Comparison of ENCODE assay signal across 1 cellular context in the genomic region with DNA sequence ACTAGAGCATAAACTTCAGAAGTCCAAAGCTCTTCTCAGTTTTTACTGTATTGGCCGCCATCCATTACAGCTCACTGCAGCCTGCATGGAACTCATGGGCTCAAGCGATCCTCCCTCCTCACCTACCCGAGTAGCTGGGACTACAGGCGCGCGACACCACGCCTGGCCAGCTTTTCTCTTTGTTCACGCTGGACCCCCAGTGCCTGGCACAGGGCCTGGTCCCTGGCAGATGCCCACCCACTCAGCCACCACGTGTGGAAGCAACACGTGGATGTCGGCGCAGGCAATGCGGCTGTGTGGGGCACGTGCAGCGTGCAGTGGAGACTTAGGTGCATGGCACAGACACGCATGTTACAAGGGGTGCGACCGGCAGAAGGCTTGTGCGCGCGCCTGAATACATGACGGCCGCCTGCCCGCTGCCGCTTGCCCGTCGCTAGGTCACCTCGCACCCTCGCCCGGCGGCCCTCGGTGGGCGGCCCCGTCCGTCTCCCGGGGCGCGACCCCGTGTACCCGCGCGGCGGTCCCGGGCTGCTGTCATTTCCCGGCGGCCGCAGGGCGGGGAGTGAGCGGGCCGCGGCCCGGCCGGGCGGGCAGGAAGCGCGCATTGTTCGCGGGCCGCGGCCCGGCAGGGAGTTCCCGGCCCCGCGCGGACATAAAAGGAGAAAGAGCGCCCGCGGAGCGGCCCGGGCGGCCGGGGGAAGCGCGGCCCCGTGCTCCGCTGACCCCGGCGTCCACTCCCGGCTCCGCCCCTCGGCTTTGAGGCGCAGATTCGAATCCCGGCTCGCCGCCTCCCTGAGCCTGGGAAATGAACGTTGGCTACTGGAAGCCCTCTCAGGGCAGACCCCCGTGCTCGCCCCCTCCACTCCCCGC.
A peak's percentile ranks its signal among the peaks of the same experiment; 100 is the strongest.
TF ChIP-seq lines count a peak whose summit lies in the region.

No MANE protein-coding gene starts in this region.

TF ChIP-seq in HepG2, 621 proteins besides CTCF, POLR2A, EP300 and RAD21 (continued from another document and continues in another):
- TF ChIP-seq, protein P1, sequence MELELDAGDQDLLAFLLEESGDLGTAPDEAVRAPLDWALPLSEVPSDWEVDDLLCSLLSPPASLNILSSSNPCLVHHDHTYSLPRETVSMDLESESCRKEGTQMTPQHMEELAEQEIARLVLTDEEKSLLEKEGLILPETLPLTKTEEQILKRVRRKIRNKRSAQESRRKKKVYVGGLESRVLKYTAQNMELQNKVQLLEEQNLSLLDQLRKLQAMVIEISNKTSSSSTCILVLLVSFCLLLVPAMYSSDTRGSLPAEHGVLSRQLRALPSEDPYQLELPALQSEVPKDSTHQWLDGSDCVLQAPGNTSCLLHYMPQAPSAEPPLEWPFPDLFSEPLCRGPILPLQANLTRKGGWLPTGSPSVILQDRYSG (CRISPR knock-in tag; IDR thresholded peaks at IDR 0.05), result peak; percentile 91
- TF ChIP-seq SALL2 (CRISPR knock-in tag; IDR thresholded peaks at IDR 0.05) (peak; percentile 57; the same call in 1 of the 2 replicates), MLLT10 (CRISPR knock-in tag; IDR thresholded peaks at IDR 0.05) (no peak), ZBTB38 (CRISPR knock-in tag; IDR thresholded peaks at IDR 0.05) (peak; percentile 43; the same call in 1 of the 2 replicates), ZNF136 (CRISPR knock-in tag; IDR thresholded peaks at IDR 0.05; ENCODE audit: low read depth) (no peak), ZBTB49 (CRISPR knock-in tag; IDR thresholded peaks at IDR 0.05; ENCODE audit: borderline replicate concordance) (peak; percentile 81; the same call in 1 of the 2 replicates), ZNF562 (CRISPR knock-in tag; IDR thresholded peaks at IDR 0.05; ENCODE audit: borderline replicate concordance) (peak; percentile 44; the same call in 1 of the 2 replicates), NFYC (CRISPR knock-in tag; IDR thresholded peaks at IDR 0.05) (0 out of 2 replicates have a peak, but pooled peaks have one; percentile 18), RNF219 (CRISPR knock-in tag; IDR thresholded peaks at IDR 0.05) (no peak), ZNF678 (CRISPR knock-in tag; IDR thresholded peaks at IDR 0.05) (no peak), ZNF543 (CRISPR knock-in tag; IDR thresholded peaks at IDR 0.05) (no peak), MXD3 (CRISPR knock-in tag; IDR thresholded peaks at IDR 0.05) (peak; percentile 70; the same call in 1 of the 2 replicates), KDM3A (CRISPR knock-in tag; IDR thresholded peaks at IDR 0.05; ENCODE audit: low read depth) (0 out of 2 replicates have a peak, but pooled peaks have one; percentile 18), ZBTB14 (CRISPR knock-in tag; IDR thresholded peaks at IDR 0.05) (peak; percentile 81; the same call in 1 of the 2 replicates), EEA1 (CRISPR knock-in tag; IDR thresholded peaks at IDR 0.05; ENCODE audit: borderline replicate concordance) (no peak), HNRNPL (IDR thresholded peaks at IDR 0.05; ENCODE audit: low read depth, low read length) (peak; percentile 86), MYNN (CRISPR knock-in tag; IDR thresholded peaks at IDR 0.05; ENCODE audit: low read depth) (no peak), MTA1 (CRISPR knock-in tag; IDR thresholded peaks at IDR 0.05; ENCODE audit: borderline replicate concordance) (no peak; the same call in 1 of the 2 replicates), ZNF777 (CRISPR knock-in tag; IDR thresholded peaks at IDR 0.05) (peak; percentile 76), ZNF274 (CRISPR knock-in tag; IDR thresholded peaks at IDR 0.05) (peak; percentile 54; the same call in 1 of the 2 replicates), ZNF672 (CRISPR knock-in tag; IDR thresholded peaks at IDR 0.05) (peak; percentile 37; the same call in 1 of the 2 replicates), ZC3H13 (CRISPR knock-in tag; IDR thresholded peaks at IDR 0.05) (peak; percentile 50; the same call in 1 of the 2 replicates), AGO1 (IDR thresholded peaks at IDR 0.05; ENCODE audit: low read depth, low read length, poor library complexity, severe bottlenecking) (no peak), IRX3 (CRISPR knock-in tag; IDR thresholded peaks at IDR 0.05; ENCODE audit: borderline replicate concordance, low read depth) (peak; percentile 72; the same call in 1 of the 2 replicates), ZNF629 (CRISPR knock-in tag; conservative IDR thresholded peaks at IDR 0.05) (no peak), ZNF576 (CRISPR knock-in tag; IDR thresholded peaks at IDR 0.05) (no peak), JDP2 (CRISPR knock-in tag; IDR thresholded peaks at IDR 0.05; ENCODE audit: borderline replicate concordance) (no peak), ZNF263 (CRISPR knock-in tag; IDR thresholded peaks at IDR 0.05) (peak; percentile 68), PRPF4 (IDR thresholded peaks at IDR 0.05; ENCODE audit: low read depth, low read length, poor library complexity, severe bottlenecking) (no peak), PREB (CRISPR knock-in tag; IDR thresholded peaks at IDR 0.05) (peak; percentile 48; the same call in 1 of the 2 replicates), ZNF552 (CRISPR knock-in tag; IDR thresholded peaks at IDR 0.05; ENCODE audit: borderline replicate concordance) (no peak), GRHL1 (CRISPR knock-in tag; conservative IDR thresholded peaks at IDR 0.05) (no peak)
- TF ChIP-seq, protein P2, sequence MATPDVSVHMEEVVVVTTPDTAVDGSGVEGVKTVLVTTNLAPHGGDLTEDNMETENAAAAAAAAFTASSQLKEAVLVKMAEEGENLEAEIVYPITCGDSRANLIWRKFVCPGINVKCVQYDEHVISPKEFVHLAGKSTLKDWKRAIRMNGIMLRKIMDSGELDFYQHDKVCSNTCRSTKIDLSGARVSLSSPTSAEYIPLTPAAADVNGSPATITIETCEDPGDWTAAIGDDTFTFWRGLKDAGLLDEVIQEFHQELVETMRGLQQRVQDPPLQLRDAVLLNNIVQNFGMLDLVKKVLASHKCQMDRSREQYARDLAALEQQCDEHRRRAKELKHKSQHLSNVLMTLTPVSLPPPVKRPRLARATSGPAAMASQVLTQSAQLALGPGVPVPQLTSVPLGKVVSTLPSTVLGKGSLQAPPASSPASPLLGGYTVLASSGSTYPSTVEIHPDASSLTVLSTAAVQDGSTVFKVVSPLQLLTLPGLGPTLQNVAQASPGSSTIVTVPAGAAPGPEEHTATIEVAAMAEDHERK (CRISPR knock-in tag; IDR thresholded peaks at IDR 0.05; ENCODE audit: low read depth), result no peak
- TF ChIP-seq, protein P3, sequence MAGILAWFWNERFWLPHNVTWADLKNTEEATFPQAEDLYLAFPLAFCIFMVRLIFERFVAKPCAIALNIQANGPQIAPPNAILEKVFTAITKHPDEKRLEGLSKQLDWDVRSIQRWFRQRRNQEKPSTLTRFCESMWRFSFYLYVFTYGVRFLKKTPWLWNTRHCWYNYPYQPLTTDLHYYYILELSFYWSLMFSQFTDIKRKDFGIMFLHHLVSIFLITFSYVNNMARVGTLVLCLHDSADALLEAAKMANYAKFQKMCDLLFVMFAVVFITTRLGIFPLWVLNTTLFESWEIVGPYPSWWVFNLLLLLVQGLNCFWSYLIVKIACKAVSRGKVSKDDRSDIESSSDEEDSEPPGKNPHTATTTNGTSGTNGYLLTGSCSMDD (CRISPR knock-in tag; IDR thresholded peaks at IDR 0.05), result 0 out of 2 replicates have a peak, but pooled peaks have one; percentile 65
- TF ChIP-seq, protein P4, sequence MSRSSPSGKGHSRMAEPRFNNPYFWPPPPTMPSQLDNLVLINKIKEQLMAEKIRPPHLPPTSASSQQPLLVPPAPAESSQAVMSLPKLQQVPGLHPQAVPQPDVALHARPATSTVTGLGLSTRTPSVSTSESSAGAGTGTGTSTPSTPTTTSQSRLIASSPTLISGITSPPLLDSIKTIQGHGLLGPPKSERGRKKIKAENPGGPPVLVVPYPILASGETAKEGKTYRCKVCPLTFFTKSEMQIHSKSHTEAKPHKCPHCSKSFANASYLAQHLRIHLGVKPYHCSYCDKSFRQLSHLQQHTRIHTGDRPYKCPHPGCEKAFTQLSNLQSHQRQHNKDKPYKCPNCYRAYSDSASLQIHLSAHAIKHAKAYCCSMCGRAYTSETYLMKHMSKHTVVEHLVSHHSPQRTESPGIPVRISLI (CRISPR knock-in tag; IDR thresholded peaks at IDR 0.05; ENCODE audit: borderline replicate concordance), result no peak
